Comparison of ENCODE assay signal across 1 cellular context in genomic region chr10:63553473-63553872, GRCh38.
A peak's percentile ranks its signal among the peaks of the same experiment; 100 is the strongest.
TF ChIP-seq lines count a peak whose summit lies in the region.

No MANE protein-coding gene starts in this region.

TF ChIP-seq in IMR-90, 13 proteins besides CTCF, POLR2A, EP300 and RAD21:
- TF ChIP-seq USF2 (IDR thresholded peaks at IDR 0.05; ENCODE audit: low read depth, low read length) (0 out of 2 replicates have a peak, but pooled peaks have one; percentile 9), RFX5 (IDR thresholded peaks at IDR 0.05; ENCODE audit: low read depth, low read length) (no peak)
